ENCODE assay signal across 1 cellular context in the genomic region with DNA sequence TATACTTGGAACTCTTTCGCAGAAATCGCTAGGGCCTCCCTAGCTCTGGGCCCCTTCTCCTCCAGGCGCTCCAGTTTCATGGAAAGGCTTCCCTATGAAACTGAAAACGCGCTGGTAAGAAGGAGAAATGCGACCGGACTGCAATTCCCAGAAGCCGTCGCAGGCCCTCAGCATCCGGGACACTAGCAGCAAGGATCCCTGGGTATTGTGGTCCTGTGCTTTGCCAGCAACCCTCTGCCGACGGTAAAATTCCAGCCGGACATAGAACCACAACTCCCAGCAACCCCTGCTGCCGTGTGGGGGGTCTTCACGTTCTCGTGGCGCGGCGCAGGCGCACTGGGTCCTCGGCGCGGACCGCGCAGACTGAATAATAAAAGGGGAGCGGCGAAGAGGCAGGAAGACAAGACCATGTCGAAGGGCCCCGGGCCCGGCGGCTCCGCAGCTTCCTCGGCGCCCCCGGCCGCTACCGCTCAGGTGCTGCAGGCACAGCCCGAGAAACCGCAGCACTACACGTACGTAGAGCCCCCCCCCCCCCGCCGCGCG.
TF ChIP-seq lines count a peak whose summit lies in the region.

A gene with protein sequence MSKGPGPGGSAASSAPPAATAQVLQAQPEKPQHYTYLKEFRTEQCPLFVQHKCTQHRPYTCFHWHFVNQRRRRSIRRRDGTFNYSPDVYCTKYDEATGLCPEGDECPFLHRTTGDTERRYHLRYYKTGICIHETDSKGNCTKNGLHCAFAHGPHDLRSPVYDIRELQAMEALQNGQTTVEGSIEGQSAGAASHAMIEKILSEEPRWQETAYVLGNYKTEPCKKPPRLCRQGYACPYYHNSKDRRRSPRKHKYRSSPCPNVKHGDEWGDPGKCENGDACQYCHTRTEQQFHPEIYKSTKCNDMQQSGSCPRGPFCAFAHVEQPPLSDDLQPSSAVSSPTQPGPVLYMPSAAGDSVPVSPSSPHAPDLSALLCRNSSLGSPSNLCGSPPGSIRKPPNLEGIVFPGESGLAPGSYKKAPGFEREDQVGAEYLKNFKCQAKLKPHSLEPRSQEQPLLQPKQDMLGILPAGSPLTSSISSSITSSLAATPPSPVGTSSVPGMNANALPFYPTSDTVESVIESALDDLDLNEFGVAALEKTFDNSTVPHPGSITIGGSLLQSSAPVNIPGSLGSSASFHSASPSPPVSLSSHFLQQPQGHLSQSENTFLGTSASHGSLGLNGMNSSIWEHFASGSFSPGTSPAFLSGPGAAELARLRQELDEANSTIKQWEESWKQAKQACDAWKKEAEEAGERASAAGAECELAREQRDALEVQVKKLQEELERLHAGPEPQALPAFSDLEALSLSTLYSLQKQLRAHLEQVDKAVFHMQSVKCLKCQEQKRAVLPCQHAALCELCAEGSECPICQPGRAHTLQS (plus strand): TSS at position 334 of the 543 bp plus-strand sequence. CDS start 75 bp downstream, at position 409.

TF ChIP-seq in HepG2, 621 proteins besides CTCF, POLR2A, EP300 and RAD21 (continued from another document and continues in another):
- TF ChIP-seq, protein P1, sequence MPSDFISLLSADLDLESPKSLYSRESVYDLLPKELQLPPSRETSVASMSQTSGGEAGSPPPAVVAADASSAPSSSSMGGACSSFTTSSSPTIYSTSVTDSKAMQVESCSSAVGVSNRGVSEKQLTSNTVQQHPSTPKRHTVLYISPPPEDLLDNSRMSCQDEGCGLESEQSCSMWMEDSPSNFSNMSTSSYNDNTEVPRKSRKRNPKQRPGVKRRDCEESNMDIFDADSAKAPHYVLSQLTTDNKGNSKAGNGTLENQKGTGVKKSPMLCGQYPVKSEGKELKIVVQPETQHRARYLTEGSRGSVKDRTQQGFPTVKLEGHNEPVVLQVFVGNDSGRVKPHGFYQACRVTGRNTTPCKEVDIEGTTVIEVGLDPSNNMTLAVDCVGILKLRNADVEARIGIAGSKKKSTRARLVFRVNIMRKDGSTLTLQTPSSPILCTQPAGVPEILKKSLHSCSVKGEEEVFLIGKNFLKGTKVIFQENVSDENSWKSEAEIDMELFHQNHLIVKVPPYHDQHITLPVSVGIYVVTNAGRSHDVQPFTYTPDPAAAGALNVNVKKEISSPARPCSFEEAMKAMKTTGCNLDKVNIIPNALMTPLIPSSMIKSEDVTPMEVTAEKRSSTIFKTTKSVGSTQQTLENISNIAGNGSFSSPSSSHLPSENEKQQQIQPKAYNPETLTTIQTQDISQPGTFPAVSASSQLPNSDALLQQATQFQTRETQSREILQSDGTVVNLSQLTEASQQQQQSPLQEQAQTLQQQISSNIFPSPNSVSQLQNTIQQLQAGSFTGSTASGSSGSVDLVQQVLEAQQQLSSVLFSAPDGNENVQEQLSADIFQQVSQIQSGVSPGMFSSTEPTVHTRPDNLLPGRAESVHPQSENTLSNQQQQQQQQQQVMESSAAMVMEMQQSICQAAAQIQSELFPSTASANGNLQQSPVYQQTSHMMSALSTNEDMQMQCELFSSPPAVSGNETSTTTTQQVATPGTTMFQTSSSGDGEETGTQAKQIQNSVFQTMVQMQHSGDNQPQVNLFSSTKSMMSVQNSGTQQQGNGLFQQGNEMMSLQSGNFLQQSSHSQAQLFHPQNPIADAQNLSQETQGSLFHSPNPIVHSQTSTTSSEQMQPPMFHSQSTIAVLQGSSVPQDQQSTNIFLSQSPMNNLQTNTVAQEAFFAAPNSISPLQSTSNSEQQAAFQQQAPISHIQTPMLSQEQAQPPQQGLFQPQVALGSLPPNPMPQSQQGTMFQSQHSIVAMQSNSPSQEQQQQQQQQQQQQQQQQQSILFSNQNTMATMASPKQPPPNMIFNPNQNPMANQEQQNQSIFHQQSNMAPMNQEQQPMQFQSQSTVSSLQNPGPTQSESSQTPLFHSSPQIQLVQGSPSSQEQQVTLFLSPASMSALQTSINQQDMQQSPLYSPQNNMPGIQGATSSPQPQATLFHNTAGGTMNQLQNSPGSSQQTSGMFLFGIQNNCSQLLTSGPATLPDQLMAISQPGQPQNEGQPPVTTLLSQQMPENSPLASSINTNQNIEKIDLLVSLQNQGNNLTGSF (CRISPR knock-in tag; IDR thresholded peaks at IDR 0.05): peak; percentile 5; the same call in 1 of the 2 replicates
- no peak for TF ChIP-seq MTF1 (CRISPR knock-in tag; IDR thresholded peaks at IDR 0.05)
- no peak for TF ChIP-seq ZBTB21 (CRISPR knock-in tag; IDR thresholded peaks at IDR 0.05)
- TF ChIP-seq, protein P2, sequence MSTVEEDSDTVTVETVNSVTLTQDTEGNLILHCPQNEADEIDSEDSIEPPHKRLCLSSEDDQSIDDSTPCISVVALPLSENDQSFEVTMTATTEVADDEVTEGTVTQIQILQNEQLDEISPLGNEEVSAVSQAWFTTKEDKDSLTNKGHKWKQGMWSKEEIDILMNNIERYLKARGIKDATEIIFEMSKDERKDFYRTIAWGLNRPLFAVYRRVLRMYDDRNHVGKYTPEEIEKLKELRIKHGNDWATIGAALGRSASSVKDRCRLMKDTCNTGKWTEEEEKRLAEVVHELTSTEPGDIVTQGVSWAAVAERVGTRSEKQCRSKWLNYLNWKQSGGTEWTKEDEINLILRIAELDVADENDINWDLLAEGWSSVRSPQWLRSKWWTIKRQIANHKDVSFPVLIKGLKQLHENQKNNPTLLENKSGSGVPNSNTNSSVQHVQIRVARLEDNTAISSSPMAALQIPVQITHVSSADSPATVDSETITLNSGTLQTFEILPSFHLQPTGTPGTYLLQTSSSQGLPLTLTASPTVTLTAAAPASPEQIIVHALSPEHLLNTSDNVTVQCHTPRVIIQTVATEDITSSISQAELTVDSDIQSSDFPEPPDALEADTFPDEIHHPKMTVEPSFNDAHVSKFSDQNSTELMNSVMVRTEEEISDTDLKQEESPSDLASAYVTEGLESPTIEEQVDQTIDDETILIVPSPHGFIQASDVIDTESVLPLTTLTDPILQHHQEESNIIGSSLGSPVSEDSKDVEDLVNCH (CRISPR knock-in tag; IDR thresholded peaks at IDR 0.05): peak; percentile 100
- TF ChIP-seq KDM3A (CRISPR knock-in tag; IDR thresholded peaks at IDR 0.05; ENCODE audit: low read depth): peak; percentile 92; the same call in 1 of the 2 replicates
- TF ChIP-seq, protein P3, sequence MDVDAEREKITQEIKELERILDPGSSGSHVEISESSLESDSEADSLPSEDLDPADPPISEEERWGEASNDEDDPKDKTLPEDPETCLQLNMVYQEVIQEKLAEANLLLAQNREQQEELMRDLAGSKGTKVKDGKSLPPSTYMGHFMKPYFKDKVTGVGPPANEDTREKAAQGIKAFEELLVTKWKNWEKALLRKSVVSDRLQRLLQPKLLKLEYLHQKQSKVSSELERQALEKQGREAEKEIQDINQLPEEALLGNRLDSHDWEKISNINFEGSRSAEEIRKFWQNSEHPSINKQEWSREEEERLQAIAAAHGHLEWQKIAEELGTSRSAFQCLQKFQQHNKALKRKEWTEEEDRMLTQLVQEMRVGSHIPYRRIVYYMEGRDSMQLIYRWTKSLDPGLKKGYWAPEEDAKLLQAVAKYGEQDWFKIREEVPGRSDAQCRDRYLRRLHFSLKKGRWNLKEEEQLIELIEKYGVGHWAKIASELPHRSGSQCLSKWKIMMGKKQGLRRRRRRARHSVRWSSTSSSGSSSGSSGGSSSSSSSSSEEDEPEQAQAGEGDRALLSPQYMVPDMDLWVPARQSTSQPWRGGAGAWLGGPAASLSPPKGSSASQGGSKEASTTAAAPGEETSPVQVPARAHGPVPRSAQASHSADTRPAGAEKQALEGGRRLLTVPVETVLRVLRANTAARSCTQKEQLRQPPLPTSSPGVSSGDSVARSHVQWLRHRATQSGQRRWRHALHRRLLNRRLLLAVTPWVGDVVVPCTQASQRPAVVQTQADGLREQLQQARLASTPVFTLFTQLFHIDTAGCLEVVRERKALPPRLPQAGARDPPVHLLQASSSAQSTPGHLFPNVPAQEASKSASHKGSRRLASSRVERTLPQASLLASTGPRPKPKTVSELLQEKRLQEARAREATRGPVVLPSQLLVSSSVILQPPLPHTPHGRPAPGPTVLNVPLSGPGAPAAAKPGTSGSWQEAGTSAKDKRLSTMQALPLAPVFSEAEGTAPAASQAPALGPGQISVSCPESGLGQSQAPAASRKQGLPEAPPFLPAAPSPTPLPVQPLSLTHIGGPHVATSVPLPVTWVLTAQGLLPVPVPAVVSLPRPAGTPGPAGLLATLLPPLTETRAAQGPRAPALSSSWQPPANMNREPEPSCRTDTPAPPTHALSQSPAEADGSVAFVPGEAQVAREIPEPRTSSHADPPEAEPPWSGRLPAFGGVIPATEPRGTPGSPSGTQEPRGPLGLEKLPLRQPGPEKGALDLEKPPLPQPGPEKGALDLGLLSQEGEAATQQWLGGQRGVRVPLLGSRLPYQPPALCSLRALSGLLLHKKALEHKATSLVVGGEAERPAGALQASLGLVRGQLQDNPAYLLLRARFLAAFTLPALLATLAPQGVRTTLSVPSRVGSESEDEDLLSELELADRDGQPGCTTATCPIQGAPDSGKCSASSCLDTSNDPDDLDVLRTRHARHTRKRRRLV (CRISPR knock-in tag; IDR thresholded peaks at IDR 0.05): peak; percentile 94
- no peak for TF ChIP-seq ZNF24 (IDR thresholded peaks at IDR 0.05)
- no peak for TF ChIP-seq HNRNPL (IDR thresholded peaks at IDR 0.05; ENCODE audit: low read depth, low read length)
- TF ChIP-seq ZNF780A (CRISPR knock-in tag; IDR thresholded peaks at IDR 0.05): no peak
- TF ChIP-seq THAP11 (CRISPR knock-in tag; IDR thresholded peaks at IDR 0.05): peak; percentile 98
- TF ChIP-seq, protein P4, sequence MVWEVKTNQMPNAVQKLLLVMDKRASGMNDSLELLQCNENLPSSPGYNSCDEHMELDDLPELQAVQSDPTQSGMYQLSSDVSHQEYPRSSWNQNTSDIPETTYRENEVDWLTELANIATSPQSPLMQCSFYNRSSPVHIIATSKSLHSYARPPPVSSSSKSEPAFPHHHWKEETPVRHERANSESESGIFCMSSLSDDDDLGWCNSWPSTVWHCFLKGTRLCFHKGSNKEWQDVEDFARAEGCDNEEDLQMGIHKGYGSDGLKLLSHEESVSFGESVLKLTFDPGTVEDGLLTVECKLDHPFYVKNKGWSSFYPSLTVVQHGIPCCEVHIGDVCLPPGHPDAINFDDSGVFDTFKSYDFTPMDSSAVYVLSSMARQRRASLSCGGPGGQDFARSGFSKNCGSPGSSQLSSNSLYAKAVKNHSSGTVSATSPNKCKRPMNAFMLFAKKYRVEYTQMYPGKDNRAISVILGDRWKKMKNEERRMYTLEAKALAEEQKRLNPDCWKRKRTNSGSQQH (CRISPR knock-in tag; IDR thresholded peaks at IDR 0.05; ENCODE audit: low read depth): peak; percentile 82; the same call in 1 of the 2 replicates
- TF ChIP-seq, protein P5, sequence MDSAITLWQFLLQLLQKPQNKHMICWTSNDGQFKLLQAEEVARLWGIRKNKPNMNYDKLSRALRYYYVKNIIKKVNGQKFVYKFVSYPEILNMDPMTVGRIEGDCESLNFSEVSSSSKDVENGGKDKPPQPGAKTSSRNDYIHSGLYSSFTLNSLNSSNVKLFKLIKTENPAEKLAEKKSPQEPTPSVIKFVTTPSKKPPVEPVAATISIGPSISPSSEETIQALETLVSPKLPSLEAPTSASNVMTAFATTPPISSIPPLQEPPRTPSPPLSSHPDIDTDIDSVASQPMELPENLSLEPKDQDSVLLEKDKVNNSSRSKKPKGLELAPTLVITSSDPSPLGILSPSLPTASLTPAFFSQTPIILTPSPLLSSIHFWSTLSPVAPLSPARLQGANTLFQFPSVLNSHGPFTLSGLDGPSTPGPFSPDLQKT (CRISPR knock-in tag; IDR thresholded peaks at IDR 0.05; ENCODE audit: borderline replicate concordance): peak; percentile 63; the same call in 1 of the 2 replicates
- TF ChIP-seq SP4 (CRISPR knock-in tag; IDR thresholded peaks at IDR 0.05): peak; percentile 73
- no peak for TF ChIP-seq ZNF10 (CRISPR knock-in tag; IDR thresholded peaks at IDR 0.05; ENCODE audit: borderline replicate concordance, low read depth)
- peak; percentile 68; the same call in 1 of the 2 replicates for TF ChIP-seq SIX4 (CRISPR knock-in tag; IDR thresholded peaks at IDR 0.05)
- TF ChIP-seq RFXAP (CRISPR knock-in tag; IDR thresholded peaks at IDR 0.05; ENCODE audit: borderline replicate concordance): no peak
- TF ChIP-seq, protein P6, sequence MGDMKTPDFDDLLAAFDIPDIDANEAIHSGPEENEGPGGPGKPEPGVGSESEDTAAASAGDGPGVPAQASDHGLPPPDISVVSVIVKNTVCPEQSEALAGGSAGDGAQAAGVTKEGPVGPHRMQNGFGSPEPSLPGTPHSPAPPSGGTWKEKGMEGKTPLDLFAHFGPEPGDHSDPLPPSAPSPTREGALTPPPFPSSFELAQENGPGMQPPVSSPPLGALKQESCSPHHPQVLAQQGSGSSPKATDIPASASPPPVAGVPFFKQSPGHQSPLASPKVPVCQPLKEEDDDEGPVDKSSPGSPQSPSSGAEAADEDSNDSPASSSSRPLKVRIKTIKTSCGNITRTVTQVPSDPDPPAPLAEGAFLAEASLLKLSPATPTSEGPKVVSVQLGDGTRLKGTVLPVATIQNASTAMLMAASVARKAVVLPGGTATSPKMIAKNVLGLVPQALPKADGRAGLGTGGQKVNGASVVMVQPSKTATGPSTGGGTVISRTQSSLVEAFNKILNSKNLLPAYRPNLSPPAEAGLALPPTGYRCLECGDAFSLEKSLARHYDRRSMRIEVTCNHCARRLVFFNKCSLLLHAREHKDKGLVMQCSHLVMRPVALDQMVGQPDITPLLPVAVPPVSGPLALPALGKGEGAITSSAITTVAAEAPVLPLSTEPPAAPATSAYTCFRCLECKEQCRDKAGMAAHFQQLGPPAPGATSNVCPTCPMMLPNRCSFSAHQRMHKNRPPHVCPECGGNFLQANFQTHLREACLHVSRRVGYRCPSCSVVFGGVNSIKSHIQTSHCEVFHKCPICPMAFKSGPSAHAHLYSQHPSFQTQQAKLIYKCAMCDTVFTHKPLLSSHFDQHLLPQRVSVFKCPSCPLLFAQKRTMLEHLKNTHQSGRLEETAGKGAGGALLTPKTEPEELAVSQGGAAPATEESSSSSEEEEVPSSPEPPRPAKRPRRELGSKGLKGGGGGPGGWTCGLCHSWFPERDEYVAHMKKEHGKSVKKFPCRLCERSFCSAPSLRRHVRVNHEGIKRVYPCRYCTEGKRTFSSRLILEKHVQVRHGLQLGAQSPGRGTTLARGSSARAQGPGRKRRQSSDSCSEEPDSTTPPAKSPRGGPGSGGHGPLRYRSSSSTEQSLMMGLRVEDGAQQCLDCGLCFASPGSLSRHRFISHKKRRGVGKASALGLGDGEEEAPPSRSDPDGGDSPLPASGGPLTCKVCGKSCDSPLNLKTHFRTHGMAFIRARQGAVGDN (CRISPR knock-in tag; IDR thresholded peaks at IDR 0.05): no peak
- TF ChIP-seq SAP130 (CRISPR knock-in tag; IDR thresholded peaks at IDR 0.05; ENCODE audit: low read depth): 0 out of 2 replicates have a peak, but pooled peaks have one; percentile 26
- peak; percentile 49; the same call in 1 of the 3 replicates for TF ChIP-seq MXI1 (IDR thresholded peaks at IDR 0.05; ENCODE audit: borderline replicate concordance, low read depth, low read length)
- TF ChIP-seq ARID2 (CRISPR knock-in tag; IDR thresholded peaks at IDR 0.05; ENCODE audit: borderline replicate concordance): peak; percentile 83; the same call in 1 of the 2 replicates
- peak; percentile 67; the same call in 1 of the 2 replicates for TF ChIP-seq NCOR1 (IDR thresholded peaks at IDR 0.05; ENCODE audit: borderline replicate concordance, low read length)
- TF ChIP-seq KLF11 (CRISPR knock-in tag; IDR thresholded peaks at IDR 0.05): 0 out of 2 replicates have a peak, but pooled peaks have one; percentile 17
- TF ChIP-seq FOXJ3 (CRISPR knock-in tag; IDR thresholded peaks at IDR 0.05; ENCODE audit: borderline replicate concordance): peak; percentile 69; the same call in 1 of the 2 replicates
- TF ChIP-seq, protein P7, sequence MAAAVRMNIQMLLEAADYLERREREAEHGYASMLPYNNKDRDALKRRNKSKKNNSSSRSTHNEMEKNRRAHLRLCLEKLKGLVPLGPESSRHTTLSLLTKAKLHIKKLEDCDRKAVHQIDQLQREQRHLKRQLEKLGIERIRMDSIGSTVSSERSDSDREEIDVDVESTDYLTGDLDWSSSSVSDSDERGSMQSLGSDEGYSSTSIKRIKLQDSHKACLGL (CRISPR knock-in tag; IDR thresholded peaks at IDR 0.05): no peak
- 0 out of 2 replicates have a peak, but pooled peaks have one; percentile 15 for TF ChIP-seq ZNF839 (CRISPR knock-in tag; IDR thresholded peaks at IDR 0.05; ENCODE audit: borderline replicate concordance)
